In genomic region chr1:54944610-54945392, GRCh38 we compare ENCODE assay signal across 1 cellular context.
TF ChIP-seq lines count a peak whose summit lies in the region.

No MANE protein-coding gene starts in this region.

TF ChIP-seq in HepG2, 621 proteins besides CTCF, POLR2A, EP300 and RAD21 (continued from another document):
- TF ChIP-seq ZGPAT (CRISPR knock-in tag; IDR thresholded peaks at IDR 0.05) = peak; percentile 34; the same call in 1 of the 2 replicates
